Comparison of ENCODE assay signal across 1 cellular context in the genomic region with DNA sequence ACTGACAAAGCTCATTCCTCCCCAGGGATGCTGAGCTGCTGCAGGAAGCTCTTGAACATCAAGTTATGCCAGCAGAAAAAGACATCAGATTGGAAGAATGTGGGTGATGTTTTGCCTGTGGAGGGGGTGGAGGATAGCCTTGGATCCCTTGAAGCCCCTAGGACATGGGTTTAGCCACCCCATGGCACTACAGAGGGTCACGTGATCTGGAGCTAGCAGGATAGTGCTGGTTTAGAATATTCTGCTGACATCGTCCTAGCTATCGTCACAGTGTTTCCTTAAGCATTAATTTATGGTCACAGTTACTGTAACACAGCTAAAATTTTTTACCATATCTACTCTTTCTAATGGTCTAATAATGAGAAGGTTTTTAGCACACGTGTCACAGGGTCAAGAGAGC.
TF ChIP-seq lines count a peak whose summit lies in the region.

No MANE protein-coding gene starts in this region.

TF ChIP-seq in H1, 55 proteins besides CTCF, POLR2A, EP300 and RAD21:
- no peak for TF ChIP-seq CHD2 (IDR thresholded peaks at IDR 0.05; ENCODE audit: low read length)
- no peak for TF ChIP-seq NRF1 (IDR thresholded peaks at IDR 0.05; ENCODE audit: low read depth, low read length)
- no peak for TF ChIP-seq EZH2 (IDR thresholded peaks at IDR 0.05; ENCODE audit: low read depth, low read length, severe bottlenecking)
- TF ChIP-seq POLR2AphosphoS5 (IDR thresholded peaks at IDR 0.05; ENCODE audit: low read depth, low read length): no peak
- no peak for TF ChIP-seq GTF2F1 (IDR thresholded peaks at IDR 0.05; ENCODE audit: borderline replicate concordance, low read depth, low read length)
- TF ChIP-seq ZNF274 (IDR thresholded peaks at IDR 0.05; ENCODE audit: borderline replicate concordance, extremely low read depth, low read length): no peak
- no peak for TF ChIP-seq CEBPB (IDR thresholded peaks at IDR 0.05; ENCODE audit: low read depth, low read length)
- TF ChIP-seq BRCA1 (IDR thresholded peaks at IDR 0.05; ENCODE audit: low read depth, low read length): no peak
- no peak for TF ChIP-seq SRF (IDR thresholded peaks at IDR 0.05; ENCODE audit: low read depth, low read length)
- no peak for TF ChIP-seq CBX5 (IDR thresholded peaks at IDR 0.05; ENCODE audit: low read depth, low read length)
- no peak for TF ChIP-seq RFX5 (IDR thresholded peaks at IDR 0.05; ENCODE audit: borderline replicate concordance, low read depth, low read length)
- TF ChIP-seq EGR1 (IDR thresholded peaks at IDR 0.05; ENCODE audit: borderline replicate concordance, low read depth, low read length): no peak
- TF ChIP-seq, protein P1, sequence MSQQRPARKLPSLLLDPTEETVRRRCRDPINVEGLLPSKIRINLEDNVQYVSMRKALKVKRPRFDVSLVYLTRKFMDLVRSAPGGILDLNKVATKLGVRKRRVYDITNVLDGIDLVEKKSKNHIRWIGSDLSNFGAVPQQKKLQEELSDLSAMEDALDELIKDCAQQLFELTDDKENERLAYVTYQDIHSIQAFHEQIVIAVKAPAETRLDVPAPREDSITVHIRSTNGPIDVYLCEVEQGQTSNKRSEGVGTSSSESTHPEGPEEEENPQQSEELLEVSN (IDR thresholded peaks at IDR 0.05): no peak
- TF ChIP-seq PHF8 (conservative IDR thresholded peaks at IDR 0.05; ENCODE audit: low read depth, low read length): no peak
- no peak for TF ChIP-seq JUND (IDR thresholded peaks at IDR 0.05; ENCODE audit: low read length)
- TF ChIP-seq SIRT6 (IDR thresholded peaks at IDR 0.05; ENCODE audit: low read length): no peak
- TF ChIP-seq, protein P2, sequence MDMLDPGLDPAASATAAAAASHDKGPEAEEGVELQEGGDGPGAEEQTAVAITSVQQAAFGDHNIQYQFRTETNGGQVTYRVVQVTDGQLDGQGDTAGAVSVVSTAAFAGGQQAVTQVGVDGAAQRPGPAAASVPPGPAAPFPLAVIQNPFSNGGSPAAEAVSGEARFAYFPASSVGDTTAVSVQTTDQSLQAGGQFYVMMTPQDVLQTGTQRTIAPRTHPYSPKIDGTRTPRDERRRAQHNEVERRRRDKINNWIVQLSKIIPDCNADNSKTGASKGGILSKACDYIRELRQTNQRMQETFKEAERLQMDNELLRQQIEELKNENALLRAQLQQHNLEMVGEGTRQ (IDR thresholded peaks at IDR 0.05; ENCODE audit: low read length): no peak
- no peak for TF ChIP-seq YY1 (IDR thresholded peaks at IDR 0.05; ENCODE audit: low read depth, low read length)
